11 cellular contexts compared by ENCODE assay signal in the genomic region with DNA sequence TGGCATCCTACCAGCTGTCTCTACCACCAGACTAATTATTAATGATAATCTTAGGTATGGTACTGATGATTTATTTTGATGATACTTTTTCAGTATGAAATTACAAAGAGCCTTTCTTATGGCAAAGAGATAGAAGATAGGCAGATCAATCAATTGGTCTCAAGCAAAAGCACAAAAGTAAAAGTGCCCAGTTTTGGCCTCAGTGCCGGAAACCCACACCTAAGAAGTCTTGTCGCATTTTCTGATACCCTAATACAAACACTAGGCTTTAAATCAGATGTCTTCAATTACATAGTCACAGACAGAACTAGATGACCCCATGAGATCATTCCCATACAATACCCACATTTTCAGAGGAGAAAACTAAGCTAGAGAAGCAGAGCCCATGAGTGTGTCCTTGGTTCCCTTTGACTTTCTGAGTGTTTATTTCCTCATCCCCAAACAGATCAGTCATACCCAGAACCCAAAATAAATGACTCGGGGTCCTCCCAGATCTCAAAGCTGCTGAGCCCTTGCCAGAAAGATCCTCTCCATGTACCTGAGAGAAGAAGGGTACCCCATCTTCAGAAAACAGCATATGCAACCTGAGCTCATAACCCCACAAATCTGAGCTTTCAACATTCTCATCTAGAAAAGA. TPM values are rescaled to one million over a fixed set of nuclear protein-coding genes. Genes with fewer than 3 reads are reported as not detected.
DNase-seq lines count a peak whose midpoint lies in the region; ATAC-seq and TF ChIP-seq lines count a peak whose summit lies in the region.
"Had no signal": no experiment of that assay in that cellular context is flagged by ENCODE, and none has a peak within 500 bp of the region (broad histone marks: within the 10 kb centered on the region; RNA-seq: fewer than 3 reads in every experiment).

No MANE protein-coding gene starts in this region.

- no peak for TF ChIP-seq EP300 in gastroesophageal sphincter (IDR thresholded peaks at IDR 0.05)

- POLR2A ChIA-PET in OCI-LY7 (lab: Charles Lee): interaction anchor here (0.6 to 3.7 kb wide), 14 partner anchors 8 to 883 kb away, joined by 3 to 20 read pairs (median 4); a partner anchor contains a TSS

- peak overlapping the region; percentile 6 to 22 for H3K9ac ChIP-seq in stomach smooth muscle (ENCODE audit: low read length in 2 of 2)

- H3K4me3 Mint-ChIP-seq in activated T-cell treated with anti-CD3 and anti-CD28 coated beads, Interleukin-2, amount 50 U/mL, for 24 hours: peak overlapping the region; percentile 93

- no peaks in the 10 kb centered on the region for H3K27me3 Mint-ChIP-seq in activated T-cell treated with anti-CD3 and anti-CD28 coated beads, Interleukin-2, amount 50 U/mL, for 24 hours

- peak overlapping the region; percentile 85 for H3K4me2 ChIP-seq in OCI-LY7 (ENCODE audit: low read length)
- H3K4me2 ChIP-seq in osteoblast (ENCODE audit: insufficient read depth, low read length): no peak overlapping the region

- no peak for ATAC-seq in gastroesophageal sphincter
- ATAC-seq: esophagus mucosa had no signal

- DNase-seq in activated T-cell treated with anti-CD3 and anti-CD28 coated beads, Interleukin-2, amount 50 U/mL, for 24 hours: peak; percentile 15
- DNase-seq in activated T-cell treated with anti-CD3 and anti-CD28 coated beads, Interleukin-2, amount 50 U/mL, for 48 hours: no peak
- no peak for DNase-seq in OCI-LY7 (ENCODE audit: low spot score)
- no peak for DNase-seq in osteoblast (ENCODE audit: insufficient read length, low spot score, missing footprints)
- DNase-seq in stimulated activated CD4-positive, alpha-beta T cell treated with anti-CD3 and anti-CD28 coated beads, Interleukin-4, amount 100 ng/mL, for 1 hour: no peak
- DNase-seq in DMS53 (lab: John Stamatoyannopoulos, UW): no peak
- DNase-seq: WERI-Rb-1 had no signal

- peak overlapping the region; percentile 21 for H3K27ac ChIP-seq in OCI-LY7 (ENCODE audit: low read depth, low read length, poor library complexity, severe bottlenecking)
- peak overlapping the region; percentile 62 to 100 (median 84) for H3K27ac ChIP-seq in gastroesophageal sphincter
- H3K27ac ChIP-seq in stomach smooth muscle (ENCODE audit: low read length): peak overlapping the region; percentile 61
- no peak overlapping the region for H3K27ac ChIP-seq in osteoblast (ENCODE audit: low read depth, low read length)
- H3K27ac ChIP-seq: WERI-Rb-1 had no signal

- peaks cover 97% of the 10 kb centered on the region for H3K4me1 Mint-ChIP-seq in activated T-cell treated with anti-CD3 and anti-CD28 coated beads, Interleukin-2, amount 50 U/mL, for 24 hours (ENCODE audit: low read depth)

- H3K27ac Mint-ChIP-seq in activated T-cell treated with anti-CD3 and anti-CD28 coated beads, Interleukin-2, amount 50 U/mL, for 24 hours: peak overlapping the region; percentile 97
- H3K27ac Mint-ChIP-seq: progenitor cell of endocrine pancreas had no signal

- intact Hi-C loops in OCI-LY7 (cut with micrococcal nuclease; ENCODE audit: unreplicated experiment): loop anchor here (10.0 kb wide), 1 partner anchor 203 kb away; no protein-coding TSS in a partner anchor

- H3K9me3 ChIP-seq in OCI-LY7 (ENCODE audit: low read length) (no peaks in the 10 kb centered on the region), gastroesophageal sphincter (no peaks in the 10 kb centered on the region), stomach smooth muscle (ENCODE audit: control insufficient read depth in 2 of 2, low read length in 2 of 2) (no peaks in the 10 kb centered on the region), osteoblast (ENCODE audit: low read depth, low read length) (no peaks in the 10 kb centered on the region)

- BruUV-seq in OCI-LY7 (replicated peaks; lab: Mats Ljungman, UMichigan): TSS peak; percentile 3

- peaks cover 28% of the 10 kb centered on the region for H4K20me1 ChIP-seq in OCI-LY7 (ENCODE audit: insufficient read depth, low read length)
- H4K20me1 ChIP-seq in osteoblast (ENCODE audit: insufficient read depth, low read length): no peaks in the 10 kb centered on the region

- TF ChIP-seq CTCF in OCI-LY7 (conservative IDR thresholded peaks at IDR 0.05; ENCODE audit: low read length): no peak
- TF ChIP-seq CTCF in gastroesophageal sphincter (IDR thresholded peaks at IDR 0.05): no peak
- TF ChIP-seq CTCF in osteoblast (IDR thresholded peaks at IDR 0.05; ENCODE audit: extremely low read depth, low read depth, low read length): no peak

- CTCF ChIA-PET in OCI-LY7 (lab: Charles Lee; ENCODE audit: unreplicated experiment): interaction anchor here (1.2 kb wide), 2 partner anchors 17 to 19 kb away, joined by 3 to 5 read pairs; no protein-coding TSS in a partner anchor

- peaks cover 99% of the 10 kb centered on the region for H3K4me1 ChIP-seq in OCI-LY7 (ENCODE audit: insufficient read depth, low read length, poor library complexity, severe bottlenecking)
- peaks cover 0 to 100% (median 38%) of the 10 kb centered on the region in 3 donors for H3K4me1 ChIP-seq in gastroesophageal sphincter
- H3K4me1 ChIP-seq in stomach smooth muscle (ENCODE audit: control insufficient read depth, insufficient read depth, low read length): peaks cover 62% of the 10 kb centered on the region
- H3K4me1 ChIP-seq in osteoblast (ENCODE audit: insufficient read depth, low read length): no peaks in the 10 kb centered on the region

- H3K36me3 Mint-ChIP-seq in activated T-cell treated with anti-CD3 and anti-CD28 coated beads, Interleukin-2, amount 50 U/mL, for 24 hours (ENCODE audit: low read depth): peaks cover 98% of the 10 kb centered on the region

- H3K79me2 ChIP-seq in OCI-LY7 (ENCODE audit: insufficient read depth, low read depth, low read length) (peaks cover 100% of the 10 kb centered on the region), osteoblast (ENCODE audit: insufficient read depth, low read length) (no peaks in the 10 kb centered on the region)

- H3K4me3 ChIP-seq in OCI-LY7 (ENCODE audit: low read depth, low read length, poor library complexity, severe bottlenecking) (peak overlapping the region; percentile 83), gastroesophageal sphincter (peak overlapping the region in 1 of 2 donors; percentile 27), stomach smooth muscle (ENCODE audit: low read length in 2 of 2) (peak overlapping the region; percentile 36 to 47), osteoblast (ENCODE audit: insufficient read depth, low read length) (no peak overlapping the region)

- no peaks in the 10 kb centered on the region for H3K9me2 ChIP-seq in OCI-LY7 (ENCODE audit: insufficient read depth, low read length)

- H2AFZ ChIP-seq in OCI-LY7 (ENCODE audit: low read length): no peak overlapping the region
- no peak overlapping the region for H2AFZ ChIP-seq in osteoblast (ENCODE audit: low read length)

- H3K27me3 ChIP-seq in gastroesophageal sphincter (no peaks in the 10 kb centered on the region), stomach smooth muscle (ENCODE audit: control insufficient read depth in 1 of 2, insufficient read depth in 2 of 2, low read length in 2 of 2) (no peaks in the 10 kb centered on the region), osteoblast (ENCODE audit: insufficient read depth, low read length) (no peaks in the 10 kb centered on the region)

- peaks cover 100% of the 10 kb centered on the region for H3K36me3 ChIP-seq in OCI-LY7 (ENCODE audit: insufficient read depth, low read length)
- peaks cover 0 to 14% of the 10 kb centered on the region in 2 donors for H3K36me3 ChIP-seq in gastroesophageal sphincter
- H3K36me3 ChIP-seq in stomach smooth muscle (ENCODE audit: control insufficient read depth in 2 of 2, insufficient read depth in 2 of 2, low read length in 2 of 2): peaks cover 6 to 19% of the 10 kb centered on the region in 2 donors
- no peaks in the 10 kb centered on the region for H3K36me3 ChIP-seq in osteoblast (ENCODE audit: insufficient read depth, low read length)
- H3K36me3 ChIP-seq: WERI-Rb-1 had no signal

- WGBS in gastroesophageal sphincter (ENCODE audit: low coverage in 1 of 2), 2 donors: 21 to 25% methylated on average over 1 to 3 of the region's 3 CpGs

- no peak for TF ChIP-seq POLR2A in gastroesophageal sphincter (IDR thresholded peaks at IDR 0.05)

- no peaks in the 10 kb centered on the region for H3K9me3 Mint-ChIP-seq in activated T-cell treated with anti-CD3 and anti-CD28 coated beads, Interleukin-2, amount 50 U/mL, for 24 hours

RNA-seq across cellular contexts. Expression of a gene that starts 7.7 kb away (rescaled TPM):
- total RNA-seq in OCI-LY7 (2014; rRNA removed; shearing (Covaris generic)): 17.8 and 20.5 TPM in 2 replicates
- total RNA-seq in OCI-LY7 (2022) (33.3 and 33.4 TPM in 2 replicates), gastroesophageal sphincter (100 to 1,000 TPM in 1 of 4 donors, 10 to 100 TPM in 3; 75.0 to 184 (median 94.2) TPM), osteoblast (6.2 and 7.1 TPM in 2 replicates)
